Comparison of ENCODE assay signal across 1 cellular context in the genomic region with DNA sequence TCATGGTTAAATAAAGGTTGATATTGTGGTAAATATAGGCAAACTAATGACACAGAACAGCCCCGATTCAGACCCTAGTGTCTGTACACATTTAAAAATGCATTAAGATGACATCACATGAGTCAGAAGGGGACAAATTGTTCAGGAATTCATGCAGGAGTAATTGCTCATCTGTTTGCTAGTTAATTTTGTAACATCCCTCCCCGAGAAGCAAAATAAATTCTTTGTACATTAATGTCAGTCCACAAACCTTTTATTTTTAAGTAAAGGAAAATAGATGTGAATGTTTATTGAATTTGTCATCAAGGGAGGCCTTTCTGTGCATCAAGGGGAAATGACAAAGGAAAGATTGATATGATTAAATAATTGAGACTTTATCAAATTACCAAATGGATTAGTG.
A peak's percentile ranks its signal among the peaks of the same experiment; 100 is the strongest.
TF ChIP-seq lines count a peak whose summit lies in the region.

No MANE protein-coding gene starts in this region.

TF ChIP-seq in A549, 52 proteins besides CTCF, POLR2A, EP300 and RAD21 (continued from another document):
- TF ChIP-seq, protein P1, sequence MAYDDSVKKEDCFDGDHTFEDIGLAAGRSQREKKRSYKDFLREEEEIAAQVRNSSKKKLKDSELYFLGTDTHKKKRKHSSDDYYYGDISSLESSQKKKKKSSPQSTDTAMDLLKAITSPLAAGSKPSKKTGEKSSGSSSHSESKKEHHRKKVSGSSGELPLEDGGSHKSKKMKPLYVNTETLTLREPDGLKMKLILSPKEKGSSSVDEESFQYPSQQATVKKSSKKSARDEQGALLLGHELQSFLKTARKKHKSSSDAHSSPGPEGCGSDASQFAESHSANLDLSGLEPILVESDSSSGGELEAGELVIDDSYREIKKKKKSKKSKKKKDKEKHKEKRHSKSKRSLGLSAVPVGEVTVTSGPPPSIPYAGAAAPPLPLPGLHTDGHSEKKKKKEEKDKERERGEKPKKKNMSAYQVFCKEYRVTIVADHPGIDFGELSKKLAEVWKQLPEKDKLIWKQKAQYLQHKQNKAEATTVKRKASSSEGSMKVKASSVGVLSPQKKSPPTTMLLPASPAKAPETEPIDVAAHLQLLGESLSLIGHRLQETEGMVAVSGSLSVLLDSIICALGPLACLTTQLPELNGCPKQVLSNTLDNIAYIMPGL (CRISPR knock-in tag; IDR thresholded peaks at IDR 0.05; ENCODE audit: borderline replicate concordance) = no peak
- TF ChIP-seq, protein P2, sequence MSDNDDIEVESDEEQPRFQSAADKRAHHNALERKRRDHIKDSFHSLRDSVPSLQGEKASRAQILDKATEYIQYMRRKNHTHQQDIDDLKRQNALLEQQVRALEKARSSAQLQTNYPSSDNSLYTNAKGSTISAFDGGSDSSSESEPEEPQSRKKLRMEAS (IDR thresholded peaks at IDR 0.05) = no peak
- TF ChIP-seq, protein P3, sequence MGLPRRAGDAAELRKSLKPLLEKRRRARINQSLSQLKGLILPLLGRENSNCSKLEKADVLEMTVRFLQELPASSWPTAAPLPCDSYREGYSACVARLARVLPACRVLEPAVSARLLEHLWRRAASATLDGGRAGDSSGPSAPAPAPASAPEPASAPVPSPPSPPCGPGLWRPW (IDR thresholded peaks at IDR 0.05) = no peak
- TF ChIP-seq RFX5 (IDR thresholded peaks at IDR 0.05) = no peak
- TF ChIP-seq PHF8 (IDR thresholded peaks at IDR 0.05; ENCODE audit: borderline replicate concordance, low read depth) = no peak
- no peak for TF ChIP-seq EHMT2 (IDR thresholded peaks at IDR 0.05; ENCODE audit: low read depth)
- no peak for TF ChIP-seq RARB (CRISPR knock-in tag; IDR thresholded peaks at IDR 0.05)
- no peak for TF ChIP-seq MAFK (IDR thresholded peaks at IDR 0.05; ENCODE audit: partially characterized antibody)
- TF ChIP-seq ESRRA (IDR thresholded peaks at IDR 0.05; ENCODE audit: borderline replicate concordance, low read length) = no peak
- TF ChIP-seq, protein P4, sequence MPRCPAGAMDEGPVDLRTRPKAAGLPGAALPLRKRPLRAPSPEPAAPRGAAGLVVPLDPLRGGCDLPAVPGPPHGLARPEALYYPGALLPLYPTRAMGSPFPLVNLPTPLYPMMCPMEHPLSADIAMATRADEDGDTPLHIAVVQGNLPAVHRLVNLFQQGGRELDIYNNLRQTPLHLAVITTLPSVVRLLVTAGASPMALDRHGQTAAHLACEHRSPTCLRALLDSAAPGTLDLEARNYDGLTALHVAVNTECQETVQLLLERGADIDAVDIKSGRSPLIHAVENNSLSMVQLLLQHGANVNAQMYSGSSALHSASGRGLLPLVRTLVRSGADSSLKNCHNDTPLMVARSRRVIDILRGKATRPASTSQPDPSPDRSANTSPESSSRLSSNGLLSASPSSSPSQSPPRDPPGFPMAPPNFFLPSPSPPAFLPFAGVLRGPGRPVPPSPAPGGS (IDR thresholded peaks at IDR 0.05) = peak; percentile 66; the same call in 1 of the 3 replicates
- TF ChIP-seq JUN (IDR thresholded peaks at IDR 0.05) = peak; percentile 57 to 74; a peak in 3 of 5 replicates
- no peak for TF ChIP-seq NR3C1 (IDR thresholded peaks at IDR 0.05)
- TF ChIP-seq TP53 (CRISPR knock-in tag; IDR thresholded peaks at IDR 0.05) = no peak
- TF ChIP-seq ZFP36 (IDR thresholded peaks at IDR 0.05; ENCODE audit: borderline replicate concordance, partially characterized antibody) = no peak
- peak; percentile 53 to 85; a peak in 3 of 4 replicates for TF ChIP-seq CEBPB (IDR thresholded peaks at IDR 0.05)
- no peak for TF ChIP-seq HOXB13 (CRISPR knock-in tag; IDR thresholded peaks at IDR 0.05; ENCODE audit: low read depth)
- TF ChIP-seq, protein P5, sequence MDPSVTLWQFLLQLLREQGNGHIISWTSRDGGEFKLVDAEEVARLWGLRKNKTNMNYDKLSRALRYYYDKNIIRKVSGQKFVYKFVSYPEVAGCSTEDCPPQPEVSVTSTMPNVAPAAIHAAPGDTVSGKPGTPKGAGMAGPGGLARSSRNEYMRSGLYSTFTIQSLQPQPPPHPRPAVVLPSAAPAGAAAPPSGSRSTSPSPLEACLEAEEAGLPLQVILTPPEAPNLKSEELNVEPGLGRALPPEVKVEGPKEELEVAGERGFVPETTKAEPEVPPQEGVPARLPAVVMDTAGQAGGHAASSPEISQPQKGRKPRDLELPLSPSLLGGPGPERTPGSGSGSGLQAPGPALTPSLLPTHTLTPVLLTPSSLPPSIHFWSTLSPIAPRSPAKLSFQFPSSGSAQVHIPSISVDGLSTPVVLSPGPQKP (IDR thresholded peaks at IDR 0.05; ENCODE audit: low read depth, low read length) = no peak
- no peak for TF ChIP-seq NFE2L2 (conservative IDR thresholded peaks at IDR 0.05; ENCODE audit: low read length)
- TF ChIP-seq CBX8 (IDR thresholded peaks at IDR 0.05) = no peak
- TF ChIP-seq FOSB (CRISPR knock-in tag; IDR thresholded peaks at IDR 0.05) = no peak
- TF ChIP-seq, protein P6, sequence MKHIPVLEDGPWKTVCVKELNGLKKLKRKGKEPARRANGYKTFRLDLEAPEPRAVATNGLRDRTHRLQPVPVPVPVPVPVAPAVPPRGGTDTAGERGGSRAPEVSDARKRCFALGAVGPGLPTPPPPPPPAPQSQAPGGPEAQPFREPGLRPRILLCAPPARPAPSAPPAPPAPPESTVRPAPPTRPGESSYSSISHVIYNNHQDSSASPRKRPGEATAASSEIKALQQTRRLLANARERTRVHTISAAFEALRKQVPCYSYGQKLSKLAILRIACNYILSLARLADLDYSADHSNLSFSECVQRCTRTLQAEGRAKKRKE (CRISPR knock-in tag; IDR thresholded peaks at IDR 0.05; ENCODE audit: low read depth) = no peak
- no peak for TF ChIP-seq NPAS2 (CRISPR knock-in tag; IDR thresholded peaks at IDR 0.05; ENCODE audit: borderline replicate concordance)
- TF ChIP-seq RCOR1 (IDR thresholded peaks at IDR 0.05; ENCODE audit: low read depth, low read length) = no peak
